In genomic region chr11:128731041-128731663, GRCh38 we compare ENCODE assay signal across 10 cellular contexts. TPM values are rescaled to one million over a fixed set of nuclear protein-coding genes. Genes with fewer than 3 reads are reported as not detected.
DNase-seq lines count a peak whose midpoint lies in the region; ATAC-seq lines count a peak whose summit lies in the region.
"Had no signal": no experiment of that assay in that cellular context is flagged by ENCODE, and none has a peak within 500 bp of the region (broad histone marks: within the 10 kb centered on the region; RNA-seq: fewer than 3 reads in every experiment).

No MANE protein-coding gene starts in this region.

- no peak overlapping the region for H3K4me3 Mint-ChIP-seq in activated naive CD4-positive, alpha-beta T cell treated with anti-CD3 and anti-CD28 coated beads for 36 hours
- H3K4me3 Mint-ChIP-seq in T-helper 1 cell treated with Interleukin-12 subunit alpha and Interleukin-12 subunit beta and Interleukin-4 antibody, amounts not matched to agents 30 μg/mL and 1 μg/mL, for 36 hours: peak overlapping the region; percentile 73
- H3K4me3 Mint-ChIP-seq: neural crest cell had no signal

- H3K9me3 Mint-ChIP-seq in activated naive CD4-positive, alpha-beta T cell treated with anti-CD3 and anti-CD28 coated beads for 36 hours: no peaks in the 10 kb centered on the region
- H3K9me3 Mint-ChIP-seq in T-helper 1 cell treated with Interleukin-12 subunit alpha and Interleukin-12 subunit beta and Interleukin-4 antibody, amounts not matched to agents 30 μg/mL and 1 μg/mL, for 36 hours: no peaks in the 10 kb centered on the region
- H3K9me3 Mint-ChIP-seq: neural crest cell had no signal

- H3K27me3 Mint-ChIP-seq in activated naive CD4-positive, alpha-beta T cell treated with anti-CD3 and anti-CD28 coated beads for 36 hours (ENCODE audit: low read depth): no peaks in the 10 kb centered on the region
- H3K27me3 Mint-ChIP-seq in T-helper 1 cell treated with Interleukin-12 subunit alpha and Interleukin-12 subunit beta and Interleukin-4 antibody, amounts not matched to agents 30 μg/mL and 1 μg/mL, for 36 hours (ENCODE audit: low read depth): no peaks in the 10 kb centered on the region

- intact Hi-C loops in activated naive CD4-positive, alpha-beta T cell treated with anti-CD3 and anti-CD28 coated beads for 36 hours (cut with micrococcal nuclease): loop anchor here (5.0 to 10.0 kb wide), 3 partner anchors 204 to 1274 kb away; partner anchors contain the start of gene PRDM10

- peaks cover 13% of the 10 kb centered on the region for H3K36me3 Mint-ChIP-seq in activated naive CD4-positive, alpha-beta T cell treated with anti-CD3 and anti-CD28 coated beads for 36 hours (ENCODE audit: low read depth)
- peaks cover 23% of the 10 kb centered on the region for H3K36me3 Mint-ChIP-seq in T-helper 1 cell treated with Interleukin-12 subunit alpha and Interleukin-12 subunit beta and Interleukin-4 antibody, amounts not matched to agents 30 μg/mL and 1 μg/mL, for 36 hours (ENCODE audit: low read depth)

- DNase-seq in activated naive CD4-positive, alpha-beta T cell treated with anti-CD3 and anti-CD28 coated beads for 36 hours: peak; percentile 50
- no peak for DNase-seq in activated naive CD4-positive, alpha-beta T cell treated with Interleukin-2 at 50 U/mL for 16 hours
- no peak for DNase-seq in stimulated activated naive CD8-positive, alpha-beta T cell treated with anti-CD3 and anti-CD28 coated beads, Interleukin-15, Interleukin-2, amounts not matched to agents 100 U/mL and 50 U/mL, for 24 hours
- no peak for DNase-seq in NCI-H1436 (lab: John Stamatoyannopoulos, UW)
- no peak for DNase-seq in stimulated activated CD4-positive, alpha-beta T cell treated with anti-CD3 and anti-CD28 coated beads, Interleukin-2, amount 100 ng/mL, for 48 hours
- DNase-seq in substantia nigra (lab: John Stamatoyannopoulos, UW): no peak
- DNase-seq: NCI-H1048 had no signal

- peak; percentile 32 for ATAC-seq in HG02885 (IDR thresholded peaks at IDR 0.05; ENCODE audit: poor library complexity, unreplicated experiment)
- ATAC-seq in stimulated activated naive CD8-positive, alpha-beta T cell treated with anti-CD3 and anti-CD28 coated beads, Interleukin-15, Interleukin-2, amounts not matched to agents 100 U/mL and 50 U/mL, for 24 hours: peak; percentile 37

- H3K4me1 Mint-ChIP-seq in activated naive CD4-positive, alpha-beta T cell treated with anti-CD3 and anti-CD28 coated beads for 36 hours (ENCODE audit: low read depth): peaks cover 97% of the 10 kb centered on the region
- H3K4me1 Mint-ChIP-seq in T-helper 1 cell treated with Interleukin-12 subunit alpha and Interleukin-12 subunit beta and Interleukin-4 antibody, amounts not matched to agents 30 μg/mL and 1 μg/mL, for 36 hours (ENCODE audit: low read depth): peaks cover 85% of the 10 kb centered on the region

- peak overlapping the region; percentile 29 for H3K27ac Mint-ChIP-seq in activated naive CD4-positive, alpha-beta T cell treated with anti-CD3 and anti-CD28 coated beads for 36 hours
- peak overlapping the region; percentile 74 for H3K27ac Mint-ChIP-seq in T-helper 1 cell treated with Interleukin-12 subunit alpha and Interleukin-12 subunit beta and Interleukin-4 antibody, amounts not matched to agents 30 μg/mL and 1 μg/mL, for 36 hours

- CTCF ChIA-PET in activated naive CD4-positive, alpha-beta T cell treated with anti-CD3 and anti-CD28 coated beads for 36 hours (lab: Charles Lee): no interaction called here

- no peak overlapping the region for H3K27ac ChIP-seq in substantia nigra (ENCODE audit: low read depth, low read length, poor library complexity, severe bottlenecking)

RNA-seq across cellular contexts. Expression of gene FLI1, which starts 37.3 kb away (rescaled TPM):
- total RNA-seq in activated naive CD4-positive, alpha-beta T cell treated with anti-CD3 and anti-CD28 coated beads for 36 hours: 10 to 100 TPM; 64.0 to 65.0 TPM
